In the genomic region with DNA sequence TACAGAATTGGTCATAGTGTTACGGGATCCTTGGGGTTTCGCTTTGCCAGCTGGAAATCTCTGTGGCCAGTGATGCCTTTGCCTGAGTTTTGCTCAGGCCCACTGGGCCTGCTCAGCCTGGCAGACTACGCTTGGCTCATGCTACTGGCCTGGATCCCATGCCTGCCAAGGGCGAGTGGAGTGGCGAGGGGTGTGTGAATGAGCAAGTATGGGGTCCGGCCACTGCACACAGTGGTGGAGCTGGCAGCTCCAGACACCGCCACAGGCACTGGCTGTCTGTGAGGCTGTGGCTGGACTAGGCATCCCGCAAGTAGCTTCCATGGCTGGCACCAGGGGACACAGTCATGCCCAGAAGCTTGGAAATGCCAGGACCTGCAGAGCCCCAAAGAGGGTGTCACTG, we compare ENCODE assay signal across 11 cellular contexts.
"Had no signal": no experiment of that assay in that cellular context is flagged by ENCODE, and none has a peak within 500 bp of the region (broad histone marks: within the 10 kb centered on the region; RNA-seq: fewer than 3 reads in every experiment).

No MANE protein-coding gene starts in this region.

- H3K9me3 ChIP-seq: body of pancreas, pancreas, transverse colon had no signal

- H3K4me3 ChIP-seq: body of pancreas, pancreas, transverse colon had no signal

- H3K27me3 ChIP-seq: body of pancreas, foreskin keratinocyte, pancreas, transverse colon had no signal

- H3K4me1 ChIP-seq: foreskin keratinocyte had no signal

- ATAC-seq: body of pancreas, foreskin keratinocyte, pancreas, T-helper 17 cell had no signal

- DNase-seq: activated CD4-positive, alpha-beta T cell treated with anti-CD3 and anti-CD28 coated beads, Interleukin-2, amount 50 U/mL, for 48 hours; activated naive CD4-positive, alpha-beta T cell treated with anti-CD3 and anti-CD28 coated beads for 36 hours; body of pancreas; effector memory CD4-positive, alpha-beta T cell; foreskin keratinocyte; stimulated activated CD4-positive, alpha-beta T cell treated with anti-CD3 and anti-CD28 coated beads, Interleukin-4, amount 100 ng/mL, for 1 hour; stimulated activated naive CD4-positive, alpha-beta T cell treated with Interleukin-2 at 50 U/mL for 16 hours; T-helper 17 cell; transverse colon; WERI-Rb-1 had no signal

- H3K27ac ChIP-seq: body of pancreas, foreskin keratinocyte, pancreas, transverse colon, WERI-Rb-1 had no signal

- H3K36me3 ChIP-seq: pancreas, transverse colon, WERI-Rb-1 had no signal
